11 cellular contexts compared by ENCODE assay signal in the genomic region with DNA sequence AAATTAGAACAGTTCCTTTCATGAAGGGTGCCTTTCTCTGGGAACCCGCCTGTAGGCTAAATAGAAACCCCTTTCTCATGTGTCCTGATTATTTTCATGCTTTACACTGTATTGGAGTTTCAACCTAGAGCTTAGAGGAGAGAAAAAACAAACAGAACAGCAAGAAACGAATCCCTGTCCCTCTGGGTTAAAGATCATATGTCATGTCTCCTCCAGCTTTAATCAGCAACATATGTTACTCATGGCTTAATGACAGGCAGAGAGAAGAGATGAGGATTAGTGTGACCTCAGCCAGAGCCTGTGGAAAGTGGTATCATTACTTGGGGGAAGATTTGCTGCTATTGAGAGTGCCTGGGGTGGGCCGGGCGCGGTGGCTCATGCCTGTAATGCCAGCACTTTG. TPM values are rescaled to one million over a fixed set of nuclear protein-coding genes. Genes with fewer than 3 reads are reported as not detected.
DNase-seq lines count a peak whose midpoint lies in the region; ATAC-seq and TF ChIP-seq lines count a peak whose summit lies in the region.
"Had no signal": no experiment of that assay in that cellular context is flagged by ENCODE, and none has a peak within 500 bp of the region (broad histone marks: within the 10 kb centered on the region; RNA-seq: fewer than 3 reads in every experiment).

No MANE protein-coding gene starts in this region.

- no peak for TF ChIP-seq CTCF in HCT116 (IDR thresholded peaks at IDR 0.05 in 2 of 3, conservative IDR thresholded peaks at IDR 0.05 in 1 of 3; ENCODE audit: borderline replicate concordance in 1 of 3, insufficient read depth in 1 of 3, low read depth in 2 of 3, low read length in 2 of 3)

- ATAC-seq in HCT116 (no peak), GM19351 (IDR thresholded peaks at IDR 0.05; ENCODE audit: unreplicated experiment) (no peak), HG03469 (IDR thresholded peaks at IDR 0.05; ENCODE audit: unreplicated experiment) (no peak)

- RAD21 ChIA-PET in HCT116 (lab: Charles Lee; ENCODE audit: low non-redundant PET in 1 of 2, low total read pairs in 2 of 2, uncharacterized antibody in 2 of 2, unreplicated experiment in 2 of 2) = no interaction called here

- H2AFZ ChIP-seq in ACC112 (ENCODE audit: low read length, unreplicated experiment) (no peak overlapping the region), HCT116 (ENCODE audit: low read depth, low read length, poor library complexity, severe bottlenecking) (no peak overlapping the region)

- H3K4me3 Mint-ChIP-seq in activated T-helper 1 cell treated with anti-CD3 and anti-CD28 coated beads, Interleukin-12 subunit alpha, Interleukin-12 subunit beta, Interleukin-2, Interleukin-4 antibody, amounts not matched to agents 30 ng/mL and 10 ng/mL and 1 ng/mL, durations not matched to agents 14 hours and 24 hours and 36 hours = no peak overlapping the region

- H3K79me2 ChIP-seq in ACC112 (ENCODE audit: control insufficient read depth, insufficient read depth, low read length, unreplicated experiment) (peaks cover 11% of the 10 kb centered on the region), HCT116 (ENCODE audit: insufficient read depth, low read length) (peaks cover 59% of the 10 kb centered on the region)

- TF ChIP-seq POLR2A in HCT116 (IDR thresholded peaks at IDR 0.05; ENCODE audit: borderline replicate concordance, extremely low read depth, insufficient read depth, insufficient read length) = no peak

- no peaks in the 10 kb centered on the region for H3K27me3 Mint-ChIP-seq in activated T-helper 1 cell treated with anti-CD3 and anti-CD28 coated beads, Interleukin-12 subunit alpha, Interleukin-12 subunit beta, Interleukin-2, Interleukin-4 antibody, amounts not matched to agents 30 ng/mL and 10 ng/mL and 1 ng/mL, durations not matched to agents 14 hours and 24 hours and 36 hours (ENCODE audit: insufficient read depth)

- H3K27ac ChIP-seq in ACC112 (ENCODE audit: low read depth, low read length) = peak overlapping the region; percentile 93
- H3K27ac ChIP-seq in HCT116 (ENCODE audit: low read depth, low read length) = no peak overlapping the region
- H3K27ac ChIP-seq: brain microvascular endothelial cell, SK-N-MC had no signal

- DNase-seq in HCT116 (ENCODE audit: low read depth, low spot score) (no peak), left kidney (ENCODE audit: low read depth, low spot score) (peak; percentile 78), NOMO-1 treated with DMSO at 0.1 percent for 48 hours (lab: John Stamatoyannopoulos, UW; ENCODE audit: unreplicated experiment) (no peak), NCI-H226 (no peak)
- DNase-seq in activated T-helper 1 cell treated with anti-CD3 and anti-CD28 coated beads, Interleukin-12 subunit alpha, Interleukin-12 subunit beta, Interleukin-2, Interleukin-4 antibody, amounts not matched to agents 30 ng/mL and 10 ng/mL and 1 ng/mL, durations not matched to agents 14 hours and 24 hours and 36 hours (ENCODE audit: low spot score) = no peak
- DNase-seq: brain microvascular endothelial cell, C1 segment of cervical spinal cord had no signal

- CTCF ChIA-PET in HCT116 (lab: Charles Lee) = no interaction called here

- intact Hi-C loops in HCT116 (cut with micrococcal nuclease) = loop anchor here (10.0 kb wide), 1 partner anchor 348 kb away; no protein-coding TSS in a partner anchor
- intact Hi-C loops in activated T-helper 1 cell treated with anti-CD3 and anti-CD28 coated beads, Interleukin-12 subunit alpha, Interleukin-12 subunit beta, Interleukin-2, Interleukin-4 antibody, amounts not matched to agents 30 ng/mL and 10 ng/mL and 1 ng/mL, durations not matched to agents 14 hours and 24 hours and 36 hours (cut with micrococcal nuclease) = no loop called here

- H3K4me1 ChIP-seq in ACC112 (ENCODE audit: control insufficient read depth, insufficient read depth, low read length, unreplicated experiment) (peaks cover 52% of the 10 kb centered on the region), HCT116 (ENCODE audit: control insufficient read depth in 1 of 2, insufficient read depth in 2 of 2, low read length in 2 of 2) (peaks cover 31 to 54% of the 10 kb centered on the region in 2 experiments)

- H3K4me3 ChIP-seq in ACC112 (ENCODE audit: low read depth, low read length) (no peak overlapping the region), HCT116 (replicated peaks in 1 of 2; ENCODE audit: low read depth in 1 of 2, low read length in 2 of 2) (no peak overlapping the region)
- H3K4me3 ChIP-seq: SK-N-MC had no signal

- H3K4me1 Mint-ChIP-seq in activated T-helper 1 cell treated with anti-CD3 and anti-CD28 coated beads, Interleukin-12 subunit alpha, Interleukin-12 subunit beta, Interleukin-2, Interleukin-4 antibody, amounts not matched to agents 30 ng/mL and 10 ng/mL and 1 ng/mL, durations not matched to agents 14 hours and 24 hours and 36 hours (ENCODE audit: low read depth) = peaks cover 28% of the 10 kb centered on the region

- H3K9me2 ChIP-seq in HCT116 (ENCODE audit: insufficient read depth) = no peaks in the 10 kb centered on the region

- TSS peak; percentile 29 for BruUV-seq in HCT116 (replicated peaks; lab: Mats Ljungman, UMichigan)

- H3K9ac ChIP-seq in HCT116 (ENCODE audit: low read length) = no peak overlapping the region

- no peak overlapping the region for H3K4me2 ChIP-seq in HCT116 (ENCODE audit: low read length)

- H3K36me3 Mint-ChIP-seq in activated T-helper 1 cell treated with anti-CD3 and anti-CD28 coated beads, Interleukin-12 subunit alpha, Interleukin-12 subunit beta, Interleukin-2, Interleukin-4 antibody, amounts not matched to agents 30 ng/mL and 10 ng/mL and 1 ng/mL, durations not matched to agents 14 hours and 24 hours and 36 hours (ENCODE audit: low read depth) = peaks cover 44% of the 10 kb centered on the region

- H3K9me3 ChIP-seq in HCT116 (ENCODE audit: control insufficient read depth in 1 of 2, insufficient read depth in 1 of 2, low read depth in 1 of 2, low read length in 2 of 2) = no peaks in the 10 kb centered on the region

- H3K27me3 ChIP-seq in ACC112 (ENCODE audit: insufficient read depth, low read length) = no peaks in the 10 kb centered on the region
- H3K27me3 ChIP-seq in HCT116 (ENCODE audit: insufficient read depth, low read length) = no peaks in the 10 kb centered on the region
- H3K27me3 ChIP-seq: brain microvascular endothelial cell had no signal

- POLR2A ChIA-PET in HCT116 (lab: Charles Lee) = interaction anchor here (0.5 kb wide), 2 partner anchors 45 to 72 kb away, joined by 3 read pairs; no protein-coding TSS in a partner anchor

- no peaks in the 10 kb centered on the region for H4K20me1 ChIP-seq in HCT116 (ENCODE audit: insufficient read depth)

- no peak for TF ChIP-seq RAD21 in HCT116 (IDR thresholded peaks at IDR 0.05; ENCODE audit: low read depth)

- H3K9me3 Mint-ChIP-seq in activated T-helper 1 cell treated with anti-CD3 and anti-CD28 coated beads, Interleukin-12 subunit alpha, Interleukin-12 subunit beta, Interleukin-2, Interleukin-4 antibody, amounts not matched to agents 30 ng/mL and 10 ng/mL and 1 ng/mL, durations not matched to agents 14 hours and 24 hours and 36 hours = no peaks in the 10 kb centered on the region

- H3K36me3 ChIP-seq in ACC112 (ENCODE audit: insufficient read depth, low read length) (0 out of 2 replicates have a peak, but pooled peaks cover 4% of the 10 kb centered on the region), HCT116 (ENCODE audit: control insufficient read depth in 1 of 2, insufficient read depth in 2 of 2, low read length in 2 of 2) (peaks cover 9 to 43% of the 10 kb centered on the region in 2 experiments; a peak in 3 of 4 replicates)

- H3K27ac Mint-ChIP-seq in activated T-helper 1 cell treated with anti-CD3 and anti-CD28 coated beads, Interleukin-12 subunit alpha, Interleukin-12 subunit beta, Interleukin-2, Interleukin-4 antibody, amounts not matched to agents 30 ng/mL and 10 ng/mL and 1 ng/mL, durations not matched to agents 14 hours and 24 hours and 36 hours = peak overlapping the region; percentile 4

TF ChIP-seq in HCT116, 20 proteins besides CTCF, POLR2A, EP300 and RAD21:
- TF ChIP-seq ZNF274 (IDR thresholded peaks at IDR 0.05; ENCODE audit: low read depth, low read length) = no peak
- no peak for TF ChIP-seq TCF7L2 (IDR thresholded peaks at IDR 0.05; ENCODE audit: borderline replicate concordance, extremely low read depth, insufficient read depth, insufficient read length)
- TF ChIP-seq JUND (IDR thresholded peaks at IDR 0.05) = no peak
- TF ChIP-seq, protein P1, sequence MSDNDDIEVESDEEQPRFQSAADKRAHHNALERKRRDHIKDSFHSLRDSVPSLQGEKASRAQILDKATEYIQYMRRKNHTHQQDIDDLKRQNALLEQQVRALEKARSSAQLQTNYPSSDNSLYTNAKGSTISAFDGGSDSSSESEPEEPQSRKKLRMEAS (IDR thresholded peaks at IDR 0.05) = no peak

RNA-seq across cellular contexts. Expression of a gene that starts 32.1 kb away (rescaled TPM):
- total RNA-seq in HCT116 (2021; ENCODE audit: unreplicated experiment) = 28.4 TPM
- 16.6 and 16.9 TPM in 2 replicates for polyA plus RNA-seq in HCT116 (2012)
- total RNA-seq in activated T-helper 1 cell treated with anti-CD3 and anti-CD28 coated beads, Interleukin-12 subunit alpha, Interleukin-12 subunit beta, Interleukin-2, Interleukin-4 antibody, amounts not matched to agents 30 ng/mL and 10 ng/mL and 1 ng/mL, durations not matched to agents 14 hours and 24 hours and 36 hours = 41.0 and 44.1 TPM in 2 replicates

RNA-seq across cellular contexts. Expression of a gene that starts 58.4 kb away (rescaled TPM):
- 11.4 TPM for total RNA-seq in HCT116 (2021; ENCODE audit: unreplicated experiment)
- 11.5 and 11.7 TPM in 2 replicates for polyA plus RNA-seq in HCT116 (2012)
- 1.6 and 1.8 TPM in 2 replicates for total RNA-seq in activated T-helper 1 cell treated with anti-CD3 and anti-CD28 coated beads, Interleukin-12 subunit alpha, Interleukin-12 subunit beta, Interleukin-2, Interleukin-4 antibody, amounts not matched to agents 30 ng/mL and 10 ng/mL and 1 ng/mL, durations not matched to agents 14 hours and 24 hours and 36 hours
